ENCODE assay signal across 23 cellular contexts in genomic region chr6:129642322-129642721, GRCh38.
"Had no signal": no experiment of that assay in that cellular context is flagged by ENCODE, and none has a peak within 500 bp of the region (broad histone marks: within the 10 kb centered on the region; RNA-seq: fewer than 3 reads in every experiment).

No MANE protein-coding gene starts in this region.

- H3K9me3 Mint-ChIP-seq: dendritic cell treated with granulocyte-macrophage colony-stimulating factor and Interleukin-4, amounts not matched to agents 40 ng/mL and 50 ng/mL, for 4 days; effector memory CD8-positive, alpha-beta T cell; immature natural killer cell; naive thymus-derived CD8-positive, alpha-beta T cell; neural crest cell; stimulated activated effector memory CD8-positive, alpha-beta T cell treated with anti-CD3 and anti-CD28 coated beads, Interleukin-12 subunit alpha, Interleukin-12 subunit beta, amount 100 ng/mL, for 72 hours had no signal

- H3K36me3 ChIP-seq: esophagus squamous epithelium, ovary, right atrium auricular region, thyroid gland, uterus had no signal

- H3K4me3 Mint-ChIP-seq: dendritic cell treated with granulocyte-macrophage colony-stimulating factor and Interleukin-4, amounts not matched to agents 40 ng/mL and 50 ng/mL, for 4 days; effector memory CD8-positive, alpha-beta T cell; immature natural killer cell; naive thymus-derived CD8-positive, alpha-beta T cell; neural crest cell; stimulated activated effector memory CD8-positive, alpha-beta T cell treated with anti-CD3 and anti-CD28 coated beads, Interleukin-12 subunit alpha, Interleukin-12 subunit beta, amount 100 ng/mL, for 72 hours had no signal

- H3K27ac ChIP-seq: esophagus squamous epithelium, ovary, right atrium auricular region, suprapubic skin, thyroid gland had no signal

- H3K36me3 Mint-ChIP-seq: naive thymus-derived CD8-positive, alpha-beta T cell; stimulated activated effector memory CD8-positive, alpha-beta T cell treated with anti-CD3 and anti-CD28 coated beads, Interleukin-12 subunit alpha, Interleukin-12 subunit beta, amount 100 ng/mL, for 72 hours had no signal

- DNase-seq: effector memory CD8-positive, alpha-beta T cell; esophagus squamous epithelium; foreskin fibroblast; immature natural killer cell; kidney; left colon; left ventricle myocardium superior; mesendoderm; naive thymus-derived CD8-positive, alpha-beta T cell; ovary; stimulated activated CD4-positive, alpha-beta T cell treated with anti-CD3 and anti-CD28 coated beads, Interleukin-4, amount 100 ng/mL, for 1 hour; stimulated activated CD8-positive, alpha-beta memory T cell treated with anti-CD3 and anti-CD28 coated beads, Interleukin-4, amount 100 ng/mL, for 48 hours; stimulated activated naive CD8-positive, alpha-beta T cell treated with anti-CD3 and anti-CD28 coated beads, Interleukin-15, Interleukin-2, amounts not matched to agents 100 U/mL and 50 U/mL, for 24 hours; thyroid gland; upper lobe of left lung; uterus had no signal

- H3K4me3 ChIP-seq: esophagus squamous epithelium, lung, ovary, right atrium auricular region, suprapubic skin, thyroid gland, upper lobe of left lung, uterus had no signal

- H3K27me3 ChIP-seq: esophagus squamous epithelium, ovary, right atrium auricular region, suprapubic skin, thyroid gland, upper lobe of left lung, uterus had no signal

- H3K27me3 Mint-ChIP-seq: dendritic cell treated with granulocyte-macrophage colony-stimulating factor and Interleukin-4, amounts not matched to agents 40 ng/mL and 50 ng/mL, for 4 days; effector memory CD8-positive, alpha-beta T cell had no signal

- H3K4me1 Mint-ChIP-seq: naive thymus-derived CD8-positive, alpha-beta T cell had no signal

- ATAC-seq: effector memory CD8-positive, alpha-beta T cell; left colon; left ventricle myocardium superior; naive thymus-derived CD8-positive, alpha-beta T cell; stimulated activated effector memory CD8-positive, alpha-beta T cell treated with anti-CD3 and anti-CD28 coated beads, Interleukin-12 subunit alpha, Interleukin-12 subunit beta, amount 100 ng/mL, for 72 hours; stimulated activated naive CD8-positive, alpha-beta T cell treated with anti-CD3 and anti-CD28 coated beads, Interleukin-15, Interleukin-2, amounts not matched to agents 100 U/mL and 50 U/mL, for 24 hours had no signal

- FAIRE-seq: colon had no signal

- H3K9me3 ChIP-seq: esophagus squamous epithelium, ovary, right atrium auricular region, suprapubic skin, thyroid gland, upper lobe of left lung, uterus had no signal

- H3K27ac Mint-ChIP-seq: dendritic cell treated with granulocyte-macrophage colony-stimulating factor and Interleukin-4, amounts not matched to agents 40 ng/mL and 50 ng/mL, for 4 days; effector memory CD8-positive, alpha-beta T cell; naive thymus-derived CD8-positive, alpha-beta T cell; stimulated activated effector memory CD8-positive, alpha-beta T cell treated with anti-CD3 and anti-CD28 coated beads, Interleukin-12 subunit alpha, Interleukin-12 subunit beta, amount 100 ng/mL, for 72 hours had no signal
